ENCODE assay signal across 18 cellular contexts in genomic region chr6:161487694-161488093, GRCh38.
"Had no signal": no experiment of that assay in that cellular context is flagged by ENCODE, and none has a peak within 500 bp of the region (broad histone marks: within the 10 kb centered on the region; RNA-seq: fewer than 3 reads in every experiment).

No MANE protein-coding gene starts in this region.

- ATAC-seq: activated CD8-positive, alpha-beta memory T cell treated with anti-CD3 and anti-CD28 coated beads, Interleukin-2, amount 10 ng/mL, durations not matched to agents 7 days and 5 days; natural killer cell had no signal

- H3K4me3 Mint-ChIP-seq: activated CD8-positive, alpha-beta memory T cell treated with anti-CD3 and anti-CD28 coated beads, Interleukin-2, amount 10 ng/mL, durations not matched to agents 7 days and 5 days; activated naive CD4-positive, alpha-beta T cell treated with anti-CD3 and anti-CD28 coated beads, Interleukin-2, amount 10 ng/mL, durations not matched to agents 7 days and 5 days; activated T-cell treated with anti-CD3 and anti-CD28 coated beads, Interleukin-2, amount 50 U/mL, for 24 hours; natural killer cell had no signal

- H3K27ac Mint-ChIP-seq: activated CD8-positive, alpha-beta memory T cell treated with anti-CD3 and anti-CD28 coated beads, Interleukin-2, amount 10 ng/mL, durations not matched to agents 7 days and 5 days; activated naive CD4-positive, alpha-beta T cell treated with anti-CD3 and anti-CD28 coated beads, Interleukin-2, amount 10 ng/mL, durations not matched to agents 7 days and 5 days; activated T-cell treated with anti-CD3 and anti-CD28 coated beads, Interleukin-2, amount 50 U/mL, for 24 hours; natural killer cell had no signal

- H3K4me1 Mint-ChIP-seq: activated CD8-positive, alpha-beta memory T cell treated with anti-CD3 and anti-CD28 coated beads, Interleukin-2, amount 10 ng/mL, durations not matched to agents 7 days and 5 days; activated naive CD4-positive, alpha-beta T cell treated with anti-CD3 and anti-CD28 coated beads, Interleukin-2, amount 10 ng/mL, durations not matched to agents 7 days and 5 days; natural killer cell had no signal

- FAIRE-seq: colon had no signal

- H3K27me3 Mint-ChIP-seq: activated CD8-positive, alpha-beta memory T cell treated with anti-CD3 and anti-CD28 coated beads, Interleukin-2, amount 10 ng/mL, durations not matched to agents 7 days and 5 days; activated T-cell treated with anti-CD3 and anti-CD28 coated beads, Interleukin-2, amount 50 U/mL, for 24 hours had no signal

- H3K9me3 ChIP-seq: ascending aorta, esophagus squamous epithelium, right atrium auricular region, tibial artery, uterus had no signal

- H3K27ac ChIP-seq: ascending aorta, esophagus squamous epithelium, right atrium auricular region, tibial artery, uterus had no signal

- H3K36me3 ChIP-seq: ascending aorta, esophagus squamous epithelium, right atrium auricular region, tibial artery, uterus had no signal

- H3K27me3 ChIP-seq: ascending aorta, esophagus squamous epithelium, right atrium auricular region, tibial artery, uterus had no signal

- H3K4me1 ChIP-seq: ascending aorta, tibial artery, uterus had no signal

- H3K4me3 ChIP-seq: ascending aorta, esophagus squamous epithelium, right atrium auricular region, tibial artery, uterus had no signal

- H3K9me3 Mint-ChIP-seq: activated naive CD4-positive, alpha-beta T cell treated with anti-CD3 and anti-CD28 coated beads, Interleukin-2, amount 10 ng/mL, durations not matched to agents 7 days and 5 days; activated T-cell treated with anti-CD3 and anti-CD28 coated beads, Interleukin-2, amount 50 U/mL, for 24 hours; natural killer cell had no signal

- DNase-seq: activated CD4-positive, alpha-beta T cell treated with anti-CD3 and anti-CD28 coated beads, Interleukin-2, amount 50 U/mL, for 48 hours; activated CD8-positive, alpha-beta memory T cell treated with anti-CD3 and anti-CD28 coated beads, Interleukin-2, amount 10 ng/mL, durations not matched to agents 7 days and 5 days; activated naive CD4-positive, alpha-beta T cell treated with anti-CD3 and anti-CD28 coated beads, Interleukin-2, amount 10 ng/mL, durations not matched to agents 7 days and 5 days; activated T-cell treated with anti-CD3 and anti-CD28 coated beads, Interleukin-2, amount 50 U/mL, for 24 hours; esophagus squamous epithelium; foreskin fibroblast; mesendoderm; natural killer cell; nucleus accumbens; posterior cingulate gyrus; stimulated activated CD4-positive, alpha-beta T cell treated with anti-CD3 and anti-CD28 coated beads, Interleukin-15, amount 100 ng/mL, for 24 hours; stimulated activated CD4-positive, alpha-beta T cell treated with anti-CD3 and anti-CD28 coated beads, Interleukin-4, amount 100 ng/mL, for 1 hour; stimulated activated naive CD4-positive, alpha-beta T cell; tibial artery; uterus had no signal

- H3K36me3 Mint-ChIP-seq: activated CD8-positive, alpha-beta memory T cell treated with anti-CD3 and anti-CD28 coated beads, Interleukin-2, amount 10 ng/mL, durations not matched to agents 7 days and 5 days; activated naive CD4-positive, alpha-beta T cell treated with anti-CD3 and anti-CD28 coated beads, Interleukin-2, amount 10 ng/mL, durations not matched to agents 7 days and 5 days; natural killer cell had no signal
